ENCODE assay signal across 8 cellular contexts in genomic region chr9:131096490-131097258, GRCh38. TPM values are rescaled to one million over a fixed set of nuclear protein-coding genes. Genes with fewer than 3 reads are reported as not detected.
DNase-seq lines count a peak whose midpoint lies in the region; ATAC-seq and TF ChIP-seq lines count a peak whose summit lies in the region.

Gene AIF1L (plus strand): TSS chr9:131096531. CDS start chr9:131096630, 99 bp downstream.

- H3K27me3 Mint-ChIP-seq in stimulated activated naive CD8-positive, alpha-beta T cell treated with anti-CD3 and anti-CD28 coated beads, Interleukin-15, Interleukin-2, amounts not matched to agents 100 ng/mL and 50 ng/mL, for 24 hours = peaks cover 36% of the 10 kb centered on the region

- no peak within 1 kb of the TSS for H3K27ac ChIP-seq in right lobe of liver

- intact Hi-C loops in right lobe of liver (cut with DNase I) = no loop called here

- 5% methylated on average over 21 of the region's 85 CpGs for WGBS in right lobe of liver (ENCODE audit: insufficient coverage, low coverage, low lambda C conversion rate, missing lambda C conversion rate)

- peak within 1 kb of the TSS; percentile 64 for H3K4me3 Mint-ChIP-seq in stimulated activated naive CD8-positive, alpha-beta T cell treated with anti-CD3 and anti-CD28 coated beads, Interleukin-15, Interleukin-2, amounts not matched to agents 100 ng/mL and 50 ng/mL, for 24 hours

- DNase-seq in NCI-H2081 (lab: John Stamatoyannopoulos, UW) (peak; percentile 19 to 38), NCI-H2081 treated with DMSO at 0.1 percent for 48 hours (lab: John Stamatoyannopoulos, UW) (no peak), RKO (ENCODE audit: low spot score) (peak; percentile 45), choroid plexus epithelial cell (ENCODE audit: low read depth) (no peak), right lobe of liver (no peak), cerebellar cortex (ENCODE audit: low spot score) (no peak), MV-4-11 (lab: John Stamatoyannopoulos, UW) (no peak)

- no peaks in the 10 kb centered on the region for H3K9me3 Mint-ChIP-seq in stimulated activated naive CD8-positive, alpha-beta T cell treated with anti-CD3 and anti-CD28 coated beads, Interleukin-15, Interleukin-2, amounts not matched to agents 100 ng/mL and 50 ng/mL, for 24 hours

- H3K27ac Mint-ChIP-seq in stimulated activated naive CD8-positive, alpha-beta T cell treated with anti-CD3 and anti-CD28 coated beads, Interleukin-15, Interleukin-2, amounts not matched to agents 100 ng/mL and 50 ng/mL, for 24 hours = no peak within 1 kb of the TSS

- H3K4me1 ChIP-seq in right lobe of liver = peaks cover 0 to 7% (median 0%) of the 10 kb centered on the region in 4 donors

- no peaks in the 10 kb centered on the region for H3K36me3 Mint-ChIP-seq in stimulated activated naive CD8-positive, alpha-beta T cell treated with anti-CD3 and anti-CD28 coated beads, Interleukin-15, Interleukin-2, amounts not matched to agents 100 ng/mL and 50 ng/mL, for 24 hours (ENCODE audit: low read depth)

- no peaks in the 10 kb centered on the region for H3K9me3 ChIP-seq in right lobe of liver

- peaks cover 4% of the 10 kb centered on the region for H3K4me1 Mint-ChIP-seq in stimulated activated naive CD8-positive, alpha-beta T cell treated with anti-CD3 and anti-CD28 coated beads, Interleukin-15, Interleukin-2, amounts not matched to agents 100 ng/mL and 50 ng/mL, for 24 hours (ENCODE audit: low read depth)

- peaks cover 0 to 4% of the 10 kb centered on the region in 2 donors for H3K27me3 ChIP-seq in right lobe of liver

- no peak for TF ChIP-seq POLR2A in right lobe of liver (IDR thresholded peaks at IDR 0.05)

- TF ChIP-seq CTCF in choroid plexus epithelial cell (conservative IDR thresholded peaks at IDR 0.05; ENCODE audit: low read depth, low read length) (no peak), right lobe of liver (IDR thresholded peaks at IDR 0.05) (no peak)

- ATAC-seq in right lobe of liver = peak; percentile 29 to 41 (median 34)

- H3K4me3 ChIP-seq in choroid plexus epithelial cell (ENCODE audit: low read depth, low read length) (peak within 1 kb of the TSS; percentile 22), right lobe of liver (peak within 1 kb of the TSS; percentile 14 to 42 (median 18))

- no peaks in the 10 kb centered on the region for H3K36me3 ChIP-seq in right lobe of liver

RNA-seq across cellular contexts. Expression of gene AIF1L, which starts in this region (rescaled TPM):
- total RNA-seq in right lobe of liver = 1 to 10 TPM in 1 of 6 experiments, under 1 TPM in 5; 0.33 to 1.4 (median 0.49) TPM

Comparison
In these comparisons a context has a peak if more than half of its experiments do, and no peak if none do; other contexts are left out.
1. DNase-seq: peak in NCI-H2081 (2 of 2) and RKO (single experiment); none in NCI-H2081 treated with DMSO at 0.1 percent for 48 hours (single experiment), choroid plexus epithelial cell (single experiment), right lobe of liver (0 of 3), cerebellar cortex (single experiment) and MV-4-11 (single experiment).